ENCODE assay signal across 8 cellular contexts in the genomic region with DNA sequence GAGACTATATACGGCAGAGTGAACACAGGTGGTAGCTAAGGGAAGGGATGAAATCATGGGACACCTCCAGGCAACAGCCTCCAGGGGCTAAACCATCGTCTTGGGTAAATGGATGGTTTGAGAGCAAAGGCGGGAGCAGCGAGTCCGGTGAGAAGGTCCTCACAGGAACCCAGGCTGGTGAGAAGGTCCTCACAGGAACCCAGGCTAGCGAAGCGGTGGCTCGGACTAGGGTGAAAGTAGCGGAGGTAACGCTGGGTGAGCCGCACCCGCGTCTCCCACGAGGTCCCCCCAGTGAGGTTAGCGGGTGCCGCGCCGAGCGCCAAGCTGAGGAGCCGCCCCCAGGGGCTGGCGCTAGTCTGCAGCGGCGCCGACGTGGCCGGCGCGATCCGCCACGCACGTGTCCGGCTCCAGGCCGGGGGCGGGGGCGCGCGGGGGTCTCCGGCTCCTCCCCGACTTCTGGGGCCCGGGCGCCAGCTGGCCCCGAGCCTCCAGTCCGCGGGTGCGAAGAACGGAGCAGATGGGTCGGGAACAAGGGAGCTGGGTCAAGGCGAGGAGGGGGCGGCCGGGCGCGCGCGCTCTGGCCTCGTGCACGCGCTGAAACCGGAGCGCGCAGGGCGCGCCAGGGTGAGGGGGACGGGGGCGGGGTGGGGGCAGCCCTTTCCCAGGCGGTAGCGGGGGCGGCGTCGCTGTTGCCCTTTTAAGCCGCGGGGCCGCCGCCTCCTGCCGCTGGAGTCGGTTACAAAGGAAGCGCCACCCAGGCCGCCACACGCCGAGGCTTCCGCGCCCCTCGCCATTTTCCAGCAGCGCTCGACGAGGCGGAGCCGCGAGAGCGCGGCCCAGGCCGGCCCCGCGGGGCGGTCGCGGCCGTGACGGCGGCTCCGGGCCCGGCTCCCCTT. TPM values are rescaled to one million over a fixed set of nuclear protein-coding genes. Genes with fewer than 3 reads are reported as not detected.
DNase-seq lines count a peak whose midpoint lies in the region; ATAC-seq and TF ChIP-seq lines count a peak whose summit lies in the region.

A gene (plus strand): TSS at position 726 of the 896 bp plus-strand sequence. CDS start 220 bp downstream, outside the sequence.

- no peaks in the 10 kb centered on the region for H3K9me2 ChIP-seq in Karpas-422 (replicated peaks; ENCODE audit: insufficient read depth, low read length)

- H3K36me3 ChIP-seq in Karpas-422 (ENCODE audit: insufficient read depth, low read length) (no peaks in the 10 kb centered on the region), ovary (no peaks in the 10 kb centered on the region), thymus (ENCODE audit: control insufficient read depth, insufficient read depth) (no peaks in the 10 kb centered on the region)

- no peak for TF ChIP-seq EP300 in ovary (IDR thresholded peaks at IDR 0.05)

- H4K20me1 ChIP-seq in Karpas-422 (ENCODE audit: insufficient read depth, low read depth, low read length) = peaks cover 17% of the 10 kb centered on the region

- H3K27ac Mint-ChIP-seq in activated naive CD4-positive, alpha-beta T cell treated with anti-CD3 and anti-CD28 coated beads, Interleukin-2, amount 50 U/mL, for 72 hours = peak within 1 kb of the TSS; percentile 84
- H3K27ac Mint-ChIP-seq in glutamatergic neuron (ENCODE audit: unreplicated experiment) = peak within 1 kb of the TSS; percentile 94

- H3K27ac ChIP-seq in Karpas-422 (ENCODE audit: low read length) = 0 out of 2 replicates have a peak within 1 kb of the TSS, but pooled peaks have one; percentile 6
- peak within 1 kb of the TSS; percentile 81 to 95 for H3K27ac ChIP-seq in ovary
- H3K27ac ChIP-seq in thymus (ENCODE audit: low read depth) = peak within 1 kb of the TSS; percentile 69

- ATAC-seq in GM21529 (IDR thresholded peaks at IDR 0.05; ENCODE audit: unreplicated experiment) (peak; percentile 46), SK-N-SH treated with all-trans-retinoic acid at 6 μM for 48 hours (peak; percentile 66)
- ATAC-seq in activated naive CD4-positive, alpha-beta T cell treated with anti-CD3 and anti-CD28 coated beads, Interleukin-2, amount 50 U/mL, for 72 hours = peak; percentile 71 to 77

- intact Hi-C loops in ovary (cut with DNase I) = no loop called here

- H3K9ac ChIP-seq in Karpas-422 (ENCODE audit: low read length) = peak within 1 kb of the TSS; percentile 90

- H3K4me1 ChIP-seq in Karpas-422 (ENCODE audit: low read length) (peaks cover 40% of the 10 kb centered on the region), ovary (ENCODE audit: insufficient read depth) (peaks cover 8% of the 10 kb centered on the region), thymus (ENCODE audit: control insufficient read depth, insufficient read depth, low read length) (peaks cover 13% of the 10 kb centered on the region)

- H3K4me2 ChIP-seq in Karpas-422 (ENCODE audit: low read depth, low read length, poor library complexity, severe bottlenecking) = peak within 1 kb of the TSS; percentile 100

- peak within 1 kb of the TSS; percentile 80 for H3K4me3 ChIP-seq in Karpas-422 (ENCODE audit: low read length)
- peak within 1 kb of the TSS; percentile 82 for H3K4me3 ChIP-seq in ovary
- H3K4me3 ChIP-seq in thymus (ENCODE audit: low read length) = peak within 1 kb of the TSS; percentile 90

- peaks cover 39% of the 10 kb centered on the region for H3K79me2 ChIP-seq in Karpas-422 (ENCODE audit: low read length)

- peaks cover 11% of the 10 kb centered on the region for H3K27me3 Mint-ChIP-seq in glutamatergic neuron (ENCODE audit: unreplicated experiment)

- H3K36me3 Mint-ChIP-seq in activated naive CD4-positive, alpha-beta T cell treated with anti-CD3 and anti-CD28 coated beads, Interleukin-2, amount 50 U/mL, for 72 hours = peaks cover 14 to 16% of the 10 kb centered on the region in 2 donors
- no peaks in the 10 kb centered on the region for H3K36me3 Mint-ChIP-seq in glutamatergic neuron (ENCODE audit: unreplicated experiment)

- in situ Hi-C loops in Caki2 (cut with HindIII; ENCODE audit: low pct_unique_long_range_greater_than_20kb, low sequenced_read_pairs) = no loop called here

- WGBS in ovary, 3 donors = 0 to 2% (median 1%) methylated on average over 30 to 101 of the region's 101 CpGs
- 1% methylated on average over 101 of the region's 101 CpGs for WGBS in thymus

- H3K9me3 ChIP-seq in Karpas-422 (ENCODE audit: low read length) (no peaks in the 10 kb centered on the region), ovary (no peaks in the 10 kb centered on the region), thymus (ENCODE audit: control insufficient read depth) (no peaks in the 10 kb centered on the region)

- 0 out of 2 replicates have a peak, but pooled peaks cover 2% of the 10 kb centered on the region for H3K27me3 ChIP-seq in Karpas-422 (ENCODE audit: low read length)
- no peaks in the 10 kb centered on the region for H3K27me3 ChIP-seq in ovary
- H3K27me3 ChIP-seq in thymus (ENCODE audit: control insufficient read depth, insufficient read depth) = peaks cover 2% of the 10 kb centered on the region

- TF ChIP-seq POLR2A in ovary (IDR thresholded peaks at IDR 0.05) = peak; percentile 6

- no peaks in the 10 kb centered on the region for H3K9me3 Mint-ChIP-seq in activated naive CD4-positive, alpha-beta T cell treated with anti-CD3 and anti-CD28 coated beads, Interleukin-2, amount 50 U/mL, for 72 hours
- peaks cover 10% of the 10 kb centered on the region for H3K9me3 Mint-ChIP-seq in glutamatergic neuron (ENCODE audit: unreplicated experiment)

- peak within 1 kb of the TSS; percentile 100 for H3K4me3 Mint-ChIP-seq in glutamatergic neuron (ENCODE audit: unreplicated experiment)

- peaks cover 30% of the 10 kb centered on the region for H3K4me1 Mint-ChIP-seq in glutamatergic neuron (ENCODE audit: low read depth, unreplicated experiment)

- peak within 1 kb of the TSS; percentile 91; the same call in 1 of the 2 replicates for H2AFZ ChIP-seq in Karpas-422 (ENCODE audit: low read length)

- TF ChIP-seq CTCF in glutamatergic neuron (IDR thresholded peaks at IDR 0.05; ENCODE audit: partially characterized antibody, unreplicated experiment) (no peak), ovary (IDR thresholded peaks at IDR 0.05) (no peak)

- DNase-seq in Caki2 (ENCODE audit: low read depth) (peak; percentile 80), Karpas-422 (peak; percentile 87), glutamatergic neuron (peak; percentile 82), ovary (peak; percentile 71 to 86 (median 80))
- peak; percentile 70 for DNase-seq in activated naive CD4-positive, alpha-beta T cell treated with anti-CD3 and anti-CD28 coated beads, Interleukin-2, amount 50 U/mL, for 72 hours (ENCODE audit: low spot score in 2 of 2)

TF ChIP-seq in SK-N-SH treated with all-trans-retinoic acid at 6 μM for 48 hours, 23 proteins besides CTCF, POLR2A, EP300 and RAD21:
- TF ChIP-seq SNAI2 (CRISPR knock-in tag; IDR thresholded peaks at IDR 0.05) (peak; percentile 71; the same call in 1 of the 2 replicates), ZFP30 (CRISPR knock-in tag; IDR thresholded peaks at IDR 0.05) (no peak), ZNF8 (CRISPR knock-in tag; IDR thresholded peaks at IDR 0.05) (peak; percentile 13; the same call in 1 of the 2 replicates)
- TF ChIP-seq, protein P1, sequence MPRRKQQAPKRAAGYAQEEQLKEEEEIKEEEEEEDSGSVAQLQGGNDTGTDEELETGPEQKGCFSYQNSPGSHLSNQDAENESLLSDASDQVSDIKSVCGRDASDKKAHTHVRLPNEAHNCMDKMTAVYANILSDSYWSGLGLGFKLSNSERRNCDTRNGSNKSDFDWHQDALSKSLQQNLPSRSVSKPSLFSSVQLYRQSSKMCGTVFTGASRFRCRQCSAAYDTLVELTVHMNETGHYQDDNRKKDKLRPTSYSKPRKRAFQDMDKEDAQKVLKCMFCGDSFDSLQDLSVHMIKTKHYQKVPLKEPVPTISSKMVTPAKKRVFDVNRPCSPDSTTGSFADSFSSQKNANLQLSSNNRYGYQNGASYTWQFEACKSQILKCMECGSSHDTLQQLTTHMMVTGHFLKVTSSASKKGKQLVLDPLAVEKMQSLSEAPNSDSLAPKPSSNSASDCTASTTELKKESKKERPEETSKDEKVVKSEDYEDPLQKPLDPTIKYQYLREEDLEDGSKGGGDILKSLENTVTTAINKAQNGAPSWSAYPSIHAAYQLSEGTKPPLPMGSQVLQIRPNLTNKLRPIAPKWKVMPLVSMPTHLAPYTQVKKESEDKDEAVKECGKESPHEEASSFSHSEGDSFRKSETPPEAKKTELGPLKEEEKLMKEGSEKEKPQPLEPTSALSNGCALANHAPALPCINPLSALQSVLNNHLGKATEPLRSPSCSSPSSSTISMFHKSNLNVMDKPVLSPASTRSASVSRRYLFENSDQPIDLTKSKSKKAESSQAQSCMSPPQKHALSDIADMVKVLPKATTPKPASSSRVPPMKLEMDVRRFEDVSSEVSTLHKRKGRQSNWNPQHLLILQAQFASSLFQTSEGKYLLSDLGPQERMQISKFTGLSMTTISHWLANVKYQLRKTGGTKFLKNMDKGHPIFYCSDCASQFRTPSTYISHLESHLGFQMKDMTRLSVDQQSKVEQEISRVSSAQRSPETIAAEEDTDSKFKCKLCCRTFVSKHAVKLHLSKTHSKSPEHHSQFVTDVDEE (CRISPR knock-in tag; IDR thresholded peaks at IDR 0.05) = peak; percentile 69

RNA-seq across cellular contexts. Expression of the gene that starts here (rescaled TPM):
- 33.7 TPM in 2 replicates for total RNA-seq in Caki2 (2014; rRNA removed; shearing (Covaris generic); ENCODE audit: low replicate concordance)
- total RNA-seq in Karpas-422 (2014; rRNA removed; shearing (Covaris generic); ENCODE audit: low replicate concordance) = 13.7 and 36.3 TPM in 2 replicates
- total RNA-seq in activated naive CD4-positive, alpha-beta T cell treated with anti-CD3 and anti-CD28 coated beads, Interleukin-2, amount 50 U/mL, for 72 hours = 10 to 100 TPM; 15.4 to 17.8 TPM
- total RNA-seq in glutamatergic neuron (ENCODE audit: unreplicated experiment) = 33.6 TPM
- total RNA-seq in ovary = 10 to 100 TPM; 28.6 to 35.7 (median 31.2) TPM
- polyA plus RNA-seq in ovary = 10 to 100 TPM; 22.6 to 27.7 TPM
- 56.5 TPM for polyA plus RNA-seq in thymus

Comparison
In these comparisons a context has a peak if more than half of its experiments do, and no peak if none do; other contexts are left out.
1. Peak in every context shown above with its lines: DNase-seq, ATAC-seq, H3K4me3 ChIP-seq and H3K27ac ChIP-seq.
2. H3K27ac ChIP-seq: peak in every context shown above with its lines; median percentile 88 in ovary; 69 in thymus; 6 in Karpas-422.